Comparison of ENCODE assay signal across 20 cellular contexts in the genomic region with DNA sequence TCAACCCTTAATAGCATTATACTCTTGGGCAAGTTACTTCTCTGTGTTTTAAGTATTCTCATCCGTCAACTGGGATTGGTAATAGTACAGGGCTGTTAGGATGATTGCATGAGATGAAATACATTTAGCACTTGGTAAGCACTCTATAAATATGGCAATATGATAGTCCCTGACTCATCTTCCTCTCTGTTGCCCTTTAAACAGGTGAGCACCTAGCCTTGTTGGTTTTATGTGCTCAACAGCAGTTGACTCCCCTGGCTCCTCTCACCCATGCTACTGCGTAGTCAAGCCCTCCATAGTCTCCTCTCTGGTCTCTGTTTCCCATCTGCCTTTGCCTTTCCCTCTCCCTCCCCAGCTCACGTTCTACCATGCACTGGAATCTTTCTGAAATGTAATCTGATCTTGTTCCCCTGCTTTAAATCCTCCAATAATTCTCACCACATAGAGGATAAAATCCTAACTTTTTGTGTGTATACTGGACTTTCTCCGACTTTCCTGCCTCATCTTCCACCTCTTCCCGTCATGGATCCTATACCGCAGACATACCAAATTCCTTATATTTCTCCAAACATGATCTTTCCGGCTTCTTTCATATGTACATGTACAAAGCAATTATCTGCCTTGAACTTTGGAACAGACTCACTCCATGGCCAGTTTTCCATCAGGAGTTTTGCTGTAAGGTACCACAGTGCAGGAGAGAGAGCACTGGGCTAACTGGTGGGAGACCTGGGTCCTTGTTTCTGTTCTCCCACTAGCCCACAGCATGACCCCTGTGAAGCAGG. TPM values are rescaled to one million over a fixed set of nuclear protein-coding genes. Genes with fewer than 3 reads are reported as not detected.
A peak's percentile ranks its signal among the peaks of the same experiment; 100 is the strongest.
DNase-seq lines count a peak whose midpoint lies in the region; ATAC-seq and TF ChIP-seq lines count a peak whose summit lies in the region.
"Had no signal": no experiment of that assay in that cellular context is flagged by ENCODE, and none has a peak within 500 bp of the region (broad histone marks: within the 10 kb centered on the region; RNA-seq: fewer than 3 reads in every experiment).

No MANE protein-coding gene starts in this region.

- no peaks in the 10 kb centered on the region for H3K9me3 ChIP-seq in HEK293 (ENCODE audit: control insufficient read depth, insufficient read depth, low read depth, low read length)
- H3K9me3 ChIP-seq in skeletal muscle tissue (ENCODE audit: control insufficient read depth in 3 of 3, low read length in 3 of 3): no peaks in the 10 kb centered on the region

- peak overlapping the region; percentile 13 for H3K27ac Mint-ChIP-seq in activated CD8-positive, alpha-beta T cell treated with anti-CD3 and anti-CD28 coated beads for 36 hours
- H3K27ac Mint-ChIP-seq in activated CD8-positive, alpha-beta T cell treated with anti-CD3 and anti-CD28 coated beads, Interleukin-2, amount 10 ng/mL, durations not matched to agents 7 days and 5 days: no peak overlapping the region
- no peak overlapping the region for H3K27ac Mint-ChIP-seq in activated naive CD8-positive, alpha-beta T cell treated with anti-CD3 and anti-CD28 coated beads, Interleukin-2, amount 50 U/mL, for 24 hours
- H3K27ac Mint-ChIP-seq: B cell had no signal

- H3K9me3 Mint-ChIP-seq in activated CD8-positive, alpha-beta T cell treated with anti-CD3 and anti-CD28 coated beads for 36 hours: no peaks in the 10 kb centered on the region
- no peaks in the 10 kb centered on the region for H3K9me3 Mint-ChIP-seq in activated CD8-positive, alpha-beta T cell treated with anti-CD3 and anti-CD28 coated beads, Interleukin-2, amount 10 ng/mL, durations not matched to agents 7 days and 5 days (ENCODE audit: insufficient read depth)
- H3K9me3 Mint-ChIP-seq in activated naive CD8-positive, alpha-beta T cell treated with anti-CD3 and anti-CD28 coated beads, Interleukin-2, amount 50 U/mL, for 24 hours: no peaks in the 10 kb centered on the region

- peaks cover 4% of the 10 kb centered on the region for H3K36me3 Mint-ChIP-seq in activated CD8-positive, alpha-beta T cell treated with anti-CD3 and anti-CD28 coated beads for 36 hours (ENCODE audit: low read depth)
- H3K36me3 Mint-ChIP-seq in activated CD8-positive, alpha-beta T cell treated with anti-CD3 and anti-CD28 coated beads, Interleukin-2, amount 10 ng/mL, durations not matched to agents 7 days and 5 days (ENCODE audit: low read depth): peaks cover 22% of the 10 kb centered on the region
- peaks cover 26% of the 10 kb centered on the region for H3K36me3 Mint-ChIP-seq in activated naive CD8-positive, alpha-beta T cell treated with anti-CD3 and anti-CD28 coated beads, Interleukin-2, amount 50 U/mL, for 24 hours (ENCODE audit: low read depth)

- H3K27me3 Mint-ChIP-seq in activated CD8-positive, alpha-beta T cell treated with anti-CD3 and anti-CD28 coated beads for 36 hours: no peaks in the 10 kb centered on the region
- H3K27me3 Mint-ChIP-seq in activated CD8-positive, alpha-beta T cell treated with anti-CD3 and anti-CD28 coated beads, Interleukin-2, amount 10 ng/mL, durations not matched to agents 7 days and 5 days (ENCODE audit: low read depth): no peaks in the 10 kb centered on the region
- H3K27me3 Mint-ChIP-seq in activated naive CD8-positive, alpha-beta T cell treated with anti-CD3 and anti-CD28 coated beads, Interleukin-2, amount 50 U/mL, for 24 hours: no peaks in the 10 kb centered on the region
- H3K27me3 Mint-ChIP-seq: B cell had no signal

- CTCF ChIA-PET in activated CD8-positive, alpha-beta T cell treated with anti-CD3 and anti-CD28 coated beads for 36 hours (lab: Charles Lee): no interaction called here
- CTCF ChIA-PET in activated CD8-positive, alpha-beta T cell treated with anti-CD3 and anti-CD28 coated beads, Interleukin-2, amount 10 ng/mL, durations not matched to agents 7 days and 5 days (lab: Charles Lee): no interaction called here
- CTCF ChIA-PET in HEK293 (lab: Yijun Ruan, JAX): interaction anchor here (1.0 kb wide), 1 partner anchor 13 kb away, joined by 4 read pairs; no protein-coding TSS in a partner anchor

- DNase-seq in activated CD8-positive, alpha-beta T cell treated with anti-CD3 and anti-CD28 coated beads for 36 hours: no peak
- DNase-seq in activated CD8-positive, alpha-beta T cell treated with anti-CD3 and anti-CD28 coated beads, Interleukin-2, amount 10 ng/mL, durations not matched to agents 7 days and 5 days: no peak
- DNase-seq in activated naive CD8-positive, alpha-beta T cell treated with anti-CD3 and anti-CD28 coated beads, Interleukin-2, amount 50 U/mL, for 24 hours: no peak
- DNase-seq in GF-D8 (lab: John Stamatoyannopoulos, UW) (no peak), SW 1271 (lab: John Stamatoyannopoulos, UW) (no peak), NCI-H2171 treated with DMSO at 0.1 percent for 48 hours (lab: John Stamatoyannopoulos, UW) (no peak)
- DNase-seq: COR-L47, EL, GM23248, KBM-7, NCI-H1105 treated with DMSO at 0.1 percent for 48 hours, NCI-H1694, NCI-H2081 treated with DMSO at 0.1 percent for 48 hours, NCI-H510A, NCI-H748 treated with DMSO at 0.1 percent for 48 hours, SHP77 treated with DMSO at 0.1 percent for 48 hours had no signal

- peak overlapping the region in 2 of 3 donors; percentile 47 to 50 for H3K9ac ChIP-seq in skeletal muscle tissue (ENCODE audit: low read depth in 1 of 3, low read length in 3 of 3)
- H3K9ac ChIP-seq: GM23248 had no signal

- ATAC-seq in activated CD8-positive, alpha-beta T cell treated with anti-CD3 and anti-CD28 coated beads for 36 hours: peak; percentile 37
- no peak for ATAC-seq in activated CD8-positive, alpha-beta T cell treated with anti-CD3 and anti-CD28 coated beads, Interleukin-2, amount 10 ng/mL, durations not matched to agents 7 days and 5 days
- peak; percentile 52 for ATAC-seq in activated naive CD8-positive, alpha-beta T cell treated with anti-CD3 and anti-CD28 coated beads, Interleukin-2, amount 50 U/mL, for 24 hours

- no peaks in the 10 kb centered on the region for H3K4me1 ChIP-seq in HEK293 (ENCODE audit: control insufficient read depth, insufficient read depth, low read length)
- peaks cover 33 to 68% (median 57%) of the 10 kb centered on the region in 3 donors for H3K4me1 ChIP-seq in skeletal muscle tissue (ENCODE audit: control insufficient read depth in 3 of 3, insufficient read depth in 3 of 3, low read length in 3 of 3)

- no peak overlapping the region for H3K4me3 ChIP-seq in HEK293 (ENCODE audit: low read depth, low read length)
- no peak overlapping the region for H3K4me3 ChIP-seq in skeletal muscle tissue (ENCODE audit: low read length in 3 of 3)
- H3K4me3 ChIP-seq: GM23248 had no signal

- POLR2A ChIA-PET in activated CD8-positive, alpha-beta T cell treated with anti-CD3 and anti-CD28 coated beads for 36 hours (lab: Charles Lee): interaction anchor here (1.2 kb wide), 1 partner anchor 46 kb away, joined by 3 read pairs; a partner anchor contains a TSS
- POLR2A ChIA-PET in activated CD8-positive, alpha-beta T cell treated with anti-CD3 and anti-CD28 coated beads, Interleukin-2, amount 10 ng/mL, durations not matched to agents 7 days and 5 days (lab: Charles Lee): no interaction called here
- POLR2A ChIA-PET in HEK293 (lab: Yijun Ruan, JAX): interaction anchor here (0.8 kb wide), 1 partner anchor 13 kb away, joined by 3 read pairs; no protein-coding TSS in a partner anchor

- peaks cover 4 to 41% of the 10 kb centered on the region in 2 experiments; a peak in 2 of 3 replicates for H3K36me3 ChIP-seq in HEK293 (ENCODE audit: control insufficient read depth in 2 of 2, insufficient read depth in 1 of 2, low read length in 2 of 2)
- H3K36me3 ChIP-seq in skeletal muscle tissue (ENCODE audit: control insufficient read depth in 3 of 3, insufficient read depth in 3 of 3, low read length in 3 of 3): peaks cover 31 to 51% (median 40%) of the 10 kb centered on the region in 3 donors

- H3K4me3 Mint-ChIP-seq in activated CD8-positive, alpha-beta T cell treated with anti-CD3 and anti-CD28 coated beads for 36 hours: no peak overlapping the region
- H3K4me3 Mint-ChIP-seq in activated CD8-positive, alpha-beta T cell treated with anti-CD3 and anti-CD28 coated beads, Interleukin-2, amount 10 ng/mL, durations not matched to agents 7 days and 5 days: no peak overlapping the region
- H3K4me3 Mint-ChIP-seq in activated naive CD8-positive, alpha-beta T cell treated with anti-CD3 and anti-CD28 coated beads, Interleukin-2, amount 50 U/mL, for 24 hours: no peak overlapping the region
- H3K4me3 Mint-ChIP-seq: B cell had no signal

- H3K27ac ChIP-seq in HEK293 (ENCODE audit: extremely low read depth, low read depth, low read length): no peak overlapping the region
- H3K27ac ChIP-seq in skeletal muscle tissue (ENCODE audit: low read depth, low read length): peak overlapping the region; percentile 92
- H3K27ac ChIP-seq: GM23248 had no signal

- no peak for TF ChIP-seq CTCF in activated CD8-positive, alpha-beta T cell treated with anti-CD3 and anti-CD28 coated beads for 36 hours (IDR thresholded peaks at IDR 0.05)
- TF ChIP-seq CTCF in HEK293 (tag by site-specific recombination; IDR thresholded peaks at IDR 0.05): no peak

- peaks cover 11% of the 10 kb centered on the region for H3K4me1 Mint-ChIP-seq in activated CD8-positive, alpha-beta T cell treated with anti-CD3 and anti-CD28 coated beads for 36 hours (ENCODE audit: low read depth)
- H3K4me1 Mint-ChIP-seq in activated CD8-positive, alpha-beta T cell treated with anti-CD3 and anti-CD28 coated beads, Interleukin-2, amount 10 ng/mL, durations not matched to agents 7 days and 5 days (ENCODE audit: low read depth): peaks cover 7% of the 10 kb centered on the region
- H3K4me1 Mint-ChIP-seq in activated naive CD8-positive, alpha-beta T cell treated with anti-CD3 and anti-CD28 coated beads, Interleukin-2, amount 50 U/mL, for 24 hours: no peaks in the 10 kb centered on the region

- H3K27me3 ChIP-seq in skeletal muscle tissue (ENCODE audit: control insufficient read depth in 3 of 3, insufficient read depth in 3 of 3, low read length in 3 of 3): no peaks in the 10 kb centered on the region

- intact Hi-C loops in activated CD8-positive, alpha-beta T cell treated with anti-CD3 and anti-CD28 coated beads for 36 hours (cut with micrococcal nuclease): no loop called here

TF ChIP-seq in HEK293, 187 proteins besides CTCF, POLR2A, EP300 and RAD21 (continues in another document):
- TF ChIP-seq ZBTB17 (tag by site-specific recombination; IDR thresholded peaks at IDR 0.05): peak; percentile 37; the same call in 1 of the 2 replicates

RNA-seq across cellular contexts. Expression of a gene that starts 42.3 kb away (rescaled TPM):
- total RNA-seq in activated CD8-positive, alpha-beta T cell treated with anti-CD3 and anti-CD28 coated beads for 36 hours: not detected
- not detected for total RNA-seq in activated CD8-positive, alpha-beta T cell treated with anti-CD3 and anti-CD28 coated beads, Interleukin-2, amount 10 ng/mL, durations not matched to agents 7 days and 5 days
- 26.6 TPM for total RNA-seq in skeletal muscle tissue
- total RNA-seq: A172, B cell, GM23248 had no signal

RNA-seq across cellular contexts. Expression of a gene that starts 45.9 kb away (rescaled TPM):
- 1 to 10 TPM; 5.8 to 6.1 TPM for total RNA-seq in activated CD8-positive, alpha-beta T cell treated with anti-CD3 and anti-CD28 coated beads for 36 hours
- 10 to 100 TPM; 11.2 to 12.5 TPM for total RNA-seq in activated CD8-positive, alpha-beta T cell treated with anti-CD3 and anti-CD28 coated beads, Interleukin-2, amount 10 ng/mL, durations not matched to agents 7 days and 5 days
- total RNA-seq in skeletal muscle tissue: 6.8 TPM

RNA-seq across cellular contexts. Expression of a gene that starts 53.9 kb away (rescaled TPM):
- under 1 TPM; 0.16 to 0.18 TPM for total RNA-seq in activated CD8-positive, alpha-beta T cell treated with anti-CD3 and anti-CD28 coated beads for 36 hours
- total RNA-seq in activated CD8-positive, alpha-beta T cell treated with anti-CD3 and anti-CD28 coated beads, Interleukin-2, amount 10 ng/mL, durations not matched to agents 7 days and 5 days: not detected
- total RNA-seq in skeletal muscle tissue: not detected

Comparison
In these comparisons a context has a peak if more than half of its experiments do, and no peak if none do; other contexts are left out.
1. RNA of a gene that starts 42.3 kb away (total RNA-seq): 26.6 TPM in skeletal muscle tissue (single experiment); not detected in activated CD8-positive, alpha-beta T cell treated with anti-CD3 and anti-CD28 coated beads for 36 hours and not detected in activated CD8-positive, alpha-beta T cell treated with anti-CD3 and anti-CD28 coated beads, Interleukin-2, amount 10 ng/mL, durations not matched to agents 7 days and 5 days; every median in the first group is over 10 times any median in the second.